In the genomic region with DNA sequence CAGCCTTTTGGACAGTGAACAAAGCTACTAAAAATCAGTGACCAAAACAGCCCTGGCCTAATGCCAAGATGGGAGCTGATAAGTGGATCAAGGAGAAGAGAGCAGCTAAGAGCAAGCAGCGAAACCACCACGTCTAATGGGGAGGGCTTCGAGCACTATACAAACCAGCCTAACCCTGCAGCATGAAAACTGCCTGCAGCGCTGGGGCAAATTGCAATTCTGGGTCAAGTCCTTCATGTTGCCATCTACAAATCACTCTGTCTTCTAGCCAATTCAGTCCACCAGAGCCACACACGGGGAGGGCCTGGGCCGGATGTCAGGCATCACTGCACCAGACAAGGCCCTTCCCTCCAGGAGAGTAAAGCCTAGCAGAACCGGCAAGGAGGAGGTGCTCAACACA, we compare ENCODE assay signal across 17 cellular contexts. TPM values are rescaled to one million over a fixed set of nuclear protein-coding genes. Genes with fewer than 3 reads are reported as not detected.
DNase-seq lines count a peak whose midpoint lies in the region; ATAC-seq, FAIRE-seq and TF ChIP-seq lines count a peak whose summit lies in the region.
"Had no signal": no experiment of that assay in that cellular context is flagged by ENCODE, and none has a peak within 500 bp of the region (broad histone marks: within the 10 kb centered on the region; RNA-seq: fewer than 3 reads in every experiment).

No MANE protein-coding gene starts in this region.

- no peak overlapping the region for H3K27ac ChIP-seq in A673 (ENCODE audit: low read depth, low read length, poor library complexity, severe bottlenecking)
- H3K27ac ChIP-seq: WERI-Rb-1 had no signal

- ATAC-seq in HG02610 (IDR thresholded peaks at IDR 0.05; ENCODE audit: unreplicated experiment): no peak
- ATAC-seq: GM12878, T-cell had no signal

- H3K4me1 ChIP-seq in A673 (ENCODE audit: insufficient read depth, low read length, poor library complexity, severe bottlenecking): no peaks in the 10 kb centered on the region

- POLR2A ChIA-PET in A673 (lab: Charles Lee; ENCODE audit: low non-redundant PET): no interaction called here

- no peak overlapping the region for H3K4me3 ChIP-seq in A673 (ENCODE audit: low read depth, low read length, poor library complexity, severe bottlenecking)
- H3K4me3 ChIP-seq: GM12878, lung had no signal

- no peaks in the 10 kb centered on the region for H3K27me3 ChIP-seq in A673 (replicated peaks; ENCODE audit: insufficient read depth, low read depth, low read length, poor library complexity)

- H3K9me3 ChIP-seq in A673 (ENCODE audit: low read depth, low read length, poor library complexity, severe bottlenecking): no peaks in the 10 kb centered on the region

- no peaks in the 10 kb centered on the region for H3K36me3 ChIP-seq in A673 (ENCODE audit: insufficient read depth, low read length, poor library complexity, severe bottlenecking)
- H3K36me3 ChIP-seq: WERI-Rb-1 had no signal

- CTCF ChIA-PET in A673 (lab: Charles Lee): no interaction called here

- DNase-seq in DMS153 (lab: John Stamatoyannopoulos, UW) (peak; percentile 38), NCI-H187 treated with DMSO at 0.1 percent for 48 hours (lab: John Stamatoyannopoulos, UW) (peak; percentile 52), RCC 7860 (ENCODE audit: low spot score) (peak; percentile 53), left kidney (ENCODE audit: low read depth, low spot score) (peak; percentile 90), A673 (ENCODE audit: low spot score) (no peak), NCI-H774 (lab: John Stamatoyannopoulos, UW) (no peak)
- no peak for DNase-seq in stimulated activated CD4-positive, alpha-beta T cell treated with anti-CD3 and anti-CD28 coated beads, Interleukin-12 subunit alpha, Interleukin-12 subunit beta, amount 100 ng/mL, for 4 hours
- DNase-seq: activated CD8-positive, alpha-beta memory T cell treated with anti-CD3 and anti-CD28 coated beads for 24 hours; endodermal cell; naive B cell; NCI-H226; PC-3; T-cell; WERI-Rb-1 had no signal

- no TSS peak for BruUV-seq in A673 (replicated peaks; lab: Mats Ljungman, UMichigan)

- TF ChIP-seq CTCF in A673 (conservative IDR thresholded peaks at IDR 0.05; ENCODE audit: low read depth, low read length): no peak

- intact Hi-C loops in A673 (cut with micrococcal nuclease; ENCODE audit: unreplicated experiment): no loop called here

- FAIRE-seq in RCC 7860 (lab: Jason Lieb, UNC): peak; percentile 69
- FAIRE-seq: GM12878 had no signal

RNA-seq across cellular contexts. Expression of gene SPATA12, which starts 30.5 kb away (rescaled TPM):
- total RNA-seq in A673 (2021): not detected in 2 replicates
- total RNA-seq: endodermal cell, T-cell had no signal

Comparison
In these comparisons a context has a peak if more than half of its experiments do, and no peak if none do; other contexts are left out.
1. DNase-seq: peak in DMS153 (single experiment), NCI-H187 treated with DMSO at 0.1 percent for 48 hours (single experiment), RCC 7860 (single experiment) and left kidney (single experiment); none in A673 (single experiment), NCI-H774 (single experiment) and stimulated activated CD4-positive, alpha-beta T cell treated with anti-CD3 and anti-CD28 coated beads, Interleukin-12 subunit alpha, Interleukin-12 subunit beta, amount 100 ng/mL, for 4 hours (single experiment).